16 cellular contexts compared by ENCODE assay signal in genomic region chr1:224192082-224192786, GRCh38. TPM values are rescaled to one million over a fixed set of nuclear protein-coding genes. Genes with fewer than 3 reads are reported as not detected.
DNase-seq lines count a peak whose midpoint lies in the region; TF ChIP-seq lines count a peak whose summit lies in the region.
"Had no signal": no experiment of that assay in that cellular context is flagged by ENCODE, and none has a peak within 500 bp of the region (broad histone marks: within the 10 kb centered on the region; RNA-seq: fewer than 3 reads in every experiment).

No MANE protein-coding gene starts in this region.

- no peak for DNase-seq in CD4-positive, alpha-beta memory T cell
- DNase-seq in GM12865 (ENCODE audit: low read depth) (peak; percentile 50), OCI-LY7 (ENCODE audit: low spot score) (no peak), mammary epithelial cell (no peak), PC-9 (no peak), RPMI8226 (no peak), brain microvascular endothelial cell (no peak)
- DNase-seq: activated CD4-positive, CD25-positive, alpha-beta regulatory T cell treated with anti-CD3 and anti-CD28 coated beads, Interleukin-2, amount 50 U/mL, for 72 hours; activated effector memory CD4-positive, alpha-beta T cell treated with Interleukin-2 at 50 U/mL for 16 hours; DMS79; mesenchymal stem cell; NCI-H2107; NCI-H82; testis had no signal

- H4K20me1 ChIP-seq in OCI-LY7 (ENCODE audit: insufficient read depth, low read length) = 0 out of 2 replicates have a peak, but pooled peaks cover 8% of the 10 kb centered on the region
- no peaks in the 10 kb centered on the region for H4K20me1 ChIP-seq in mammary epithelial cell (ENCODE audit: insufficient read depth, low read length)
- H4K20me1 ChIP-seq in PC-9 (ENCODE audit: insufficient read depth) = no peaks in the 10 kb centered on the region

- H2AFZ ChIP-seq in OCI-LY7 (ENCODE audit: low read length) = no peak overlapping the region
- no peak overlapping the region for H2AFZ ChIP-seq in mammary epithelial cell (ENCODE audit: low read depth, low read length)
- no peak overlapping the region for H2AFZ ChIP-seq in PC-9

- peaks cover 28 to 49% of the 10 kb centered on the region in 2 donors for H3K36me3 Mint-ChIP-seq in CD4-positive, alpha-beta memory T cell

- no peak overlapping the region for H3K4me3 ChIP-seq in CD4-positive, alpha-beta memory T cell (ENCODE audit: low read length in 2 of 2)
- H3K4me3 ChIP-seq in GM12865 (ENCODE audit: low read depth, low read length) = no peak overlapping the region
- no peak overlapping the region for H3K4me3 ChIP-seq in OCI-LY7 (ENCODE audit: low read depth, low read length, poor library complexity, severe bottlenecking)
- H3K4me3 ChIP-seq in mammary epithelial cell (replicated peaks in 1 of 3; ENCODE audit: insufficient read depth in 1 of 3, low read depth in 2 of 3, low read length in 3 of 3) = no peak overlapping the region
- H3K4me3 ChIP-seq in PC-9 = no peak overlapping the region
- H3K4me3 ChIP-seq in brain microvascular endothelial cell (ENCODE audit: low read depth, low read length) = no peak overlapping the region
- H3K4me3 ChIP-seq: BLaER1, testis had no signal

- no peak overlapping the region for H3K27ac ChIP-seq in CD4-positive, alpha-beta memory T cell (ENCODE audit: low read depth, low read length)
- H3K27ac ChIP-seq in OCI-LY7 (ENCODE audit: low read depth, low read length, poor library complexity, severe bottlenecking) (no peak overlapping the region), mammary epithelial cell (ENCODE audit: insufficient read depth, low read depth, low read length) (no peak overlapping the region), PC-9 (no peak overlapping the region), brain microvascular endothelial cell (no peak overlapping the region)
- H3K27ac ChIP-seq: BLaER1, testis had no signal

- H3K9me2 ChIP-seq in OCI-LY7 (ENCODE audit: insufficient read depth, low read length) (no peaks in the 10 kb centered on the region), PC-9 (ENCODE audit: insufficient read depth) (no peaks in the 10 kb centered on the region)

- H3K4me1 Mint-ChIP-seq in CD4-positive, alpha-beta memory T cell = peaks cover 15 to 29% (median 20%) of the 10 kb centered on the region in 4 donors

- peaks cover 26% of the 10 kb centered on the region for H3K4me1 ChIP-seq in CD4-positive, alpha-beta memory T cell (ENCODE audit: insufficient read depth, low read length)
- H3K4me1 ChIP-seq in OCI-LY7 (ENCODE audit: insufficient read depth, low read length, poor library complexity, severe bottlenecking) = peaks cover 14% of the 10 kb centered on the region
- H3K4me1 ChIP-seq in mammary epithelial cell (ENCODE audit: insufficient read depth, low read length) = no peaks in the 10 kb centered on the region
- no peaks in the 10 kb centered on the region for H3K4me1 ChIP-seq in PC-9 (replicated peaks; ENCODE audit: insufficient read depth)
- H3K4me1 ChIP-seq: BLaER1, testis had no signal

- H3K4me2 ChIP-seq in OCI-LY7 (ENCODE audit: low read length) = no peak overlapping the region
- H3K4me2 ChIP-seq in mammary epithelial cell (ENCODE audit: insufficient read depth, low read depth, low read length) = no peak overlapping the region
- no peak overlapping the region for H3K4me2 ChIP-seq in PC-9
- H3K4me2 ChIP-seq: BLaER1 had no signal

- H3K9me3 Mint-ChIP-seq in CD4-positive, alpha-beta memory T cell = no peaks in the 10 kb centered on the region
- H3K9me3 Mint-ChIP-seq: IgD-negative memory B cell had no signal

- no peaks in the 10 kb centered on the region for H3K27me3 Mint-ChIP-seq in CD4-positive, alpha-beta memory T cell
- H3K27me3 Mint-ChIP-seq: IgD-negative memory B cell had no signal

- BruUV-seq in OCI-LY7 (replicated peaks; lab: Mats Ljungman, UMichigan) = TSS peak; percentile 33
- TSS peak; percentile 45 for BruUV-seq in mammary epithelial cell (replicated peaks; lab: Mats Ljungman, UMichigan)
- no TSS peak for BruUV-seq in PC-9 (replicated peaks; lab: Mats Ljungman, UMichigan)

- dilution Hi-C loops in mammary epithelial cell (cut with HindIII; ENCODE audit: low sequenced_read_pairs) = no loop called here

- intact Hi-C loops in CD4-positive, alpha-beta memory T cell (cut with micrococcal nuclease) = no loop called here
- intact Hi-C loops in OCI-LY7 (cut with micrococcal nuclease; ENCODE audit: unreplicated experiment) (no loop called here), mammary epithelial cell (cut with micrococcal nuclease) (no loop called here), PC-9 (cut with micrococcal nuclease; ENCODE audit: unreplicated experiment) (no loop called here)

- TF ChIP-seq CTCF in GM12865 (IDR thresholded peaks at IDR 0.05; ENCODE audit: insufficient read depth, low read depth, low read length, missing control alignments) = no peak
- TF ChIP-seq CTCF in OCI-LY7 (conservative IDR thresholded peaks at IDR 0.05; ENCODE audit: low read length) = no peak
- TF ChIP-seq CTCF in mammary epithelial cell (conservative IDR thresholded peaks at IDR 0.05 in 1 of 2, IDR thresholded peaks at IDR 0.05 in 1 of 2; ENCODE audit: extremely low read depth in 1 of 2, insufficient read depth in 1 of 2, low read depth in 1 of 2, low read length in 2 of 2) = no peak
- TF ChIP-seq CTCF in PC-9 (conservative IDR thresholded peaks at IDR 0.05) = no peak
- TF ChIP-seq CTCF in brain microvascular endothelial cell (IDR thresholded peaks at IDR 0.05; ENCODE audit: low read depth, low read length, missing control alignments) = no peak

- H3K9me3 ChIP-seq in CD4-positive, alpha-beta memory T cell (ENCODE audit: control insufficient read depth in 1 of 2, low read length in 2 of 2) = no peaks in the 10 kb centered on the region
- H3K9me3 ChIP-seq in OCI-LY7 (ENCODE audit: low read length) (peaks cover 7% of the 10 kb centered on the region; the same call in 1 of the 2 replicates), mammary epithelial cell (replicated peaks; ENCODE audit: insufficient read depth, low read length) (no peaks in the 10 kb centered on the region), PC-9 (ENCODE audit: insufficient read depth, low read depth) (no peaks in the 10 kb centered on the region)
- H3K9me3 ChIP-seq: testis had no signal

- H3K4me3 Mint-ChIP-seq in CD4-positive, alpha-beta memory T cell = no peak overlapping the region

- H3K79me2 ChIP-seq in OCI-LY7 (ENCODE audit: insufficient read depth, low read depth, low read length) = peaks cover 45% of the 10 kb centered on the region
- peaks cover 38% of the 10 kb centered on the region for H3K79me2 ChIP-seq in mammary epithelial cell (ENCODE audit: insufficient read depth, low read length)
- peaks cover 5% of the 10 kb centered on the region; the same call in 1 of the 2 replicates for H3K79me2 ChIP-seq in PC-9 (ENCODE audit: low read depth)

- in situ Hi-C loops in mammary epithelial cell (cut with MboI; ENCODE audit: low sequenced_read_pairs in 2 of 2) = no loop called here
- in situ Hi-C loops in brain microvascular endothelial cell (cut with HindIII; ENCODE audit: low pct_ligation_motif_present, low sequenced_read_pairs) = no loop called here

- H3K36me3 ChIP-seq in CD4-positive, alpha-beta memory T cell (ENCODE audit: insufficient read depth, low read length) = peaks cover 29% of the 10 kb centered on the region
- peaks cover 77% of the 10 kb centered on the region for H3K36me3 ChIP-seq in OCI-LY7 (ENCODE audit: insufficient read depth, low read length)
- peaks cover 11% of the 10 kb centered on the region for H3K36me3 ChIP-seq in mammary epithelial cell (ENCODE audit: insufficient read depth, low read length)
- H3K36me3 ChIP-seq in PC-9 (ENCODE audit: low read depth) = no peaks in the 10 kb centered on the region
- H3K36me3 ChIP-seq in brain microvascular endothelial cell (replicated peaks) = peaks cover 27% of the 10 kb centered on the region

- H3F3A ChIP-seq in PC-9 (ENCODE audit: insufficient read depth, low read depth) = no peaks in the 10 kb centered on the region; the same call in 1 of the 2 replicates

- POLR2A ChIA-PET in CD4-positive, alpha-beta memory T cell (lab: Charles Lee; ENCODE audit: partially characterized antibody) = interaction anchor here (0.6 to 5.0 kb wide), 4 partner anchors 8 to 41 kb away, joined by 3 to 40 read pairs (median 4); partner anchors contain the start of gene DEGS1
- POLR2A ChIA-PET in OCI-LY7 (lab: Charles Lee) (interaction anchor here (0.6 to 1.7 kb wide), 6 partner anchors 10 to 83 kb away, joined by 3 to 7 read pairs (median 4); no protein-coding TSS in a partner anchor), PC-9 (lab: Charles Lee; ENCODE audit: unreplicated experiment) (no interaction called here)

- WGBS in mammary epithelial cell (ENCODE audit: low coverage, missing lambda C conversion rate) = 98% methylated on average over 5 of the region's 5 CpGs

- peak overlapping the region in 4 of 7 donors; percentile 9 to 66 (median 25) for H3K27ac Mint-ChIP-seq in CD4-positive, alpha-beta memory T cell

- CTCF ChIA-PET in CD4-positive, alpha-beta memory T cell (lab: Charles Lee; ENCODE audit: partially characterized antibody) = interaction anchor here (0.8 to 1.1 kb wide), 2 partner anchors 21 to 76 kb away, joined by 3 read pairs; no protein-coding TSS in a partner anchor
- CTCF ChIA-PET in OCI-LY7 (lab: Charles Lee; ENCODE audit: unreplicated experiment) = no interaction called here
- CTCF ChIA-PET in mammary epithelial cell (lab: Charles Lee; ENCODE audit: low non-redundant PET) = no interaction called here
- CTCF ChIA-PET in PC-9 (lab: Charles Lee) = interaction anchor here (0.6 kb wide), 1 partner anchor 18 kb away, joined by 4 read pairs; no protein-coding TSS in a partner anchor

- no peaks in the 10 kb centered on the region for H3K27me3 ChIP-seq in CD4-positive, alpha-beta memory T cell (ENCODE audit: insufficient read depth, low read length)
- H3K27me3 ChIP-seq in mammary epithelial cell (ENCODE audit: insufficient read depth, low read length) (no peaks in the 10 kb centered on the region), PC-9 (ENCODE audit: insufficient read depth, low read depth) (no peaks in the 10 kb centered on the region), brain microvascular endothelial cell (replicated peaks) (no peaks in the 10 kb centered on the region)
- H3K27me3 ChIP-seq: BLaER1, testis had no signal

- no peak overlapping the region for H3K9ac ChIP-seq in mammary epithelial cell (ENCODE audit: insufficient read depth, low read length)
- H3K9ac ChIP-seq: BLaER1 had no signal

RNA-seq across cellular contexts. Expression of gene DEGS1, which starts 9.2 kb away (rescaled TPM):
- total RNA-seq in CD4-positive, alpha-beta memory T cell = 10 to 100 TPM; 58.5 TPM
- 100 to 1,000 TPM; 135 to 137 TPM for polyA plus RNA-seq in CD4-positive, alpha-beta memory T cell
- total RNA-seq in OCI-LY7 (2014; rRNA removed; shearing (Covaris generic)) = 28.7 and 34.8 TPM in 2 replicates
- total RNA-seq in OCI-LY7 (2022) (44.4 and 53.2 TPM in 2 replicates), mammary epithelial cell (10 to 100 TPM; 58.1 to 71.8 TPM), PC-9 (2021) (19.2 and 20.0 TPM in 2 replicates)
- polyA plus RNA-seq in mammary epithelial cell = 80.0 TPM
- 83.3 TPM for polyA minus RNA-seq in mammary epithelial cell

Comparison
In these comparisons a context has a peak if more than half of its experiments do, and no peak if none do; other contexts are left out.
1. CTCF ChIA-PET loops: an anchor here in CD4-positive, alpha-beta memory T cell (0.8 to 1.1 kb wide) and PC-9 (0.6 kb wide); none called in OCI-LY7 and mammary epithelial cell.